In the genomic region with DNA sequence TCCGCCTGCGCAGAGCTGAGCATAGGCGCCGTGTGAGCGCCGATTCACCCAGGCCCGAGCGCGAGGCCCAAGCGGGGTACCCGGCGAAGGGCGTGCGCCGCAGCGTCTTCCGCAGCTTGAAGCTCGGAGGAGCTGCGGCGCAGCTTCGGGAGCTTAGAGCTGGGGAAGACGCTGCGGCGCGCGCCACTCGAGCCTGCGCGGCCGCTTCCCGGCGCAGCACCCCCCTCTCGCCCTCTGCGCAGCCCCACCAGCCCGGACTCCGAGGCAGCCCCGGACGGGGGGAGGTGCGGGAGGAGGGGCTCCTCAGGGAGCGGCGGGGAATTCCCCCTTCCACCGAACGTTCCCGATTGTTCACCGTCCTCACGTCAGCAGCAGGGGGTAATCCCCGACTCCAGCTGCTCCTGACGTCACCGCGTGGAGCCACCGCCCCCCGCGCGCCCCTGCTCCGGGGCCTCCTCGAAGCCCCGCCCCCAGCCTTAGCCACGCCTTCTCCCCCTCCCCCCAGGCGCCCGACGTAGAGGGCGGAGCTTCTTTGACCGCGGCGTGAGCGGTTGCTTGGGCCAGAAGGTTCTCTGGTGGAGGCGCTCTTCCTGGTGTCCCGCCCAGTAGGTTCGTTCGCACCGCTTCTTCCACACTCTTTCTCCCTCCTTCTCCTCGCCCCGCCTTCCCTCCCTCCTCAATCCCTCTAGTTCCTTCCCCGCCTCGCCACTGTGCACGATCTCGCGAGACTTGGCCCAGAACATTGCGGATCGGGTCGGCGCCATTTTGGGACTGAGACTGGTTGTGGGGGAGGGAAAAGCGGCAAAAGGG, we compare ENCODE assay signal across 1 cellular context.
A peak's percentile ranks its signal among the peaks of the same experiment; 100 is the strongest.
TF ChIP-seq lines count a peak whose summit lies in the region.

A gene with protein sequence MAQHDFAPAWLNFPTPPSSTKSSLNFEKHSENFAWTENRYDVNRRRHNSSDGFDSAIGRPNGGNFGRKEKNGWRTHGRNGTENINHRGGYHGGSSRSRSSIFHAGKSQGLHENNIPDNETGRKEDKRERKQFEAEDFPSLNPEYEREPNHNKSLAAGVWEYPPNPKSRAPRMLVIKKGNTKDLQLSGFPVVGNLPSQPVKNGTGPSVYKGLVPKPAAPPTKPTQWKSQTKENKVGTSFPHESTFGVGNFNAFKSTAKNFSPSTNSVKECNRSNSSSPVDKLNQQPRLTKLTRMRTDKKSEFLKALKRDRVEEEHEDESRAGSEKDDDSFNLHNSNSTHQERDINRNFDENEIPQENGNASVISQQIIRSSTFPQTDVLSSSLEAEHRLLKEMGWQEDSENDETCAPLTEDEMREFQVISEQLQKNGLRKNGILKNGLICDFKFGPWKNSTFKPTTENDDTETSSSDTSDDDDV (plus strand): TSS at position 742 of the 810 bp plus-strand sequence. CDS start 40,072 bp downstream, outside the sequence.

TF ChIP-seq in HepG2, 621 proteins besides CTCF, POLR2A, EP300 and RAD21 (continued from another document and continues in another):
- TF ChIP-seq CEBPZ (IDR thresholded peaks at IDR 0.05; ENCODE audit: low read length) (no peak), ZNF274 (CRISPR knock-in tag; IDR thresholded peaks at IDR 0.05) (peak; percentile 78), ZNF407 (CRISPR knock-in tag; IDR thresholded peaks at IDR 0.05; ENCODE audit: not compliant biosample characterization) (no peak), SNRNP70 (IDR thresholded peaks at IDR 0.05; ENCODE audit: low read depth, low read length) (no peak), MZF1 (CRISPR knock-in tag; IDR thresholded peaks at IDR 0.05; ENCODE audit: borderline replicate concordance) (no peak), ZNF644 (CRISPR knock-in tag; IDR thresholded peaks at IDR 0.05; ENCODE audit: low read depth) (no peak; the same call in 1 of the 2 replicates), MBNL3 (CRISPR knock-in tag; conservative IDR thresholded peaks at IDR 0.05) (no peak), RBM39 (IDR thresholded peaks at IDR 0.05; ENCODE audit: low read depth, low read length, poor library complexity, severe bottlenecking) (no peak), HNF4A (CRISPR knock-in tag; IDR thresholded peaks at IDR 0.05) (peak; percentile 34; the same call in 1 of the 2 replicates), POLR2AphosphoS2 (IDR thresholded peaks at IDR 0.05; ENCODE audit: low read depth, low read length) (no peak), NCOR1 (IDR thresholded peaks at IDR 0.05; ENCODE audit: borderline replicate concordance, low read length) (peak; percentile 1; the same call in 1 of the 2 replicates), ZNF331 (CRISPR knock-in tag; IDR thresholded peaks at IDR 0.05) (peak; percentile 31; the same call in 1 of the 2 replicates), ZNF556 (CRISPR knock-in tag; IDR thresholded peaks at IDR 0.05; ENCODE audit: borderline replicate concordance) (no peak; the same call in 1 of the 2 replicates), AGO2 (optimal IDR thresholded peaks at IDR 0.05; ENCODE audit: low read depth, low read length) (no peak), RFXAP (CRISPR knock-in tag; IDR thresholded peaks at IDR 0.05; ENCODE audit: borderline replicate concordance) (peak; percentile 57; the same call in 1 of the 2 replicates), ZNF124 (CRISPR knock-in tag; IDR thresholded peaks at IDR 0.05) (no peak), MED1 (CRISPR knock-in tag; IDR thresholded peaks at IDR 0.05) (peak; percentile 67), ZNF629 (CRISPR knock-in tag; conservative IDR thresholded peaks at IDR 0.05) (no peak), ASH2L (IDR thresholded peaks at IDR 0.05; ENCODE audit: insufficient read length, low read depth, low read length) (no peak), GABPB1 (CRISPR knock-in tag; IDR thresholded peaks at IDR 0.05) (peak; percentile 74; the same call in 1 of the 2 replicates), NFKBIZ (CRISPR knock-in tag; IDR thresholded peaks at IDR 0.05) (peak; percentile 29; the same call in 1 of the 2 replicates), ZNF24 (IDR thresholded peaks at IDR 0.05) (no peak), ZBTB37 (CRISPR knock-in tag; IDR thresholded peaks at IDR 0.05) (no peak), ZSCAN29 (CRISPR knock-in tag; conservative IDR thresholded peaks at IDR 0.05) (no peak), ZNF749 (CRISPR knock-in tag; IDR thresholded peaks at IDR 0.05; ENCODE audit: borderline replicate concordance) (0 out of 2 replicates have a peak, but pooled peaks have one; percentile 64)
- TF ChIP-seq, protein P1, sequence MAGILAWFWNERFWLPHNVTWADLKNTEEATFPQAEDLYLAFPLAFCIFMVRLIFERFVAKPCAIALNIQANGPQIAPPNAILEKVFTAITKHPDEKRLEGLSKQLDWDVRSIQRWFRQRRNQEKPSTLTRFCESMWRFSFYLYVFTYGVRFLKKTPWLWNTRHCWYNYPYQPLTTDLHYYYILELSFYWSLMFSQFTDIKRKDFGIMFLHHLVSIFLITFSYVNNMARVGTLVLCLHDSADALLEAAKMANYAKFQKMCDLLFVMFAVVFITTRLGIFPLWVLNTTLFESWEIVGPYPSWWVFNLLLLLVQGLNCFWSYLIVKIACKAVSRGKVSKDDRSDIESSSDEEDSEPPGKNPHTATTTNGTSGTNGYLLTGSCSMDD (CRISPR knock-in tag; IDR thresholded peaks at IDR 0.05) = no peak
- TF ChIP-seq, protein P2, sequence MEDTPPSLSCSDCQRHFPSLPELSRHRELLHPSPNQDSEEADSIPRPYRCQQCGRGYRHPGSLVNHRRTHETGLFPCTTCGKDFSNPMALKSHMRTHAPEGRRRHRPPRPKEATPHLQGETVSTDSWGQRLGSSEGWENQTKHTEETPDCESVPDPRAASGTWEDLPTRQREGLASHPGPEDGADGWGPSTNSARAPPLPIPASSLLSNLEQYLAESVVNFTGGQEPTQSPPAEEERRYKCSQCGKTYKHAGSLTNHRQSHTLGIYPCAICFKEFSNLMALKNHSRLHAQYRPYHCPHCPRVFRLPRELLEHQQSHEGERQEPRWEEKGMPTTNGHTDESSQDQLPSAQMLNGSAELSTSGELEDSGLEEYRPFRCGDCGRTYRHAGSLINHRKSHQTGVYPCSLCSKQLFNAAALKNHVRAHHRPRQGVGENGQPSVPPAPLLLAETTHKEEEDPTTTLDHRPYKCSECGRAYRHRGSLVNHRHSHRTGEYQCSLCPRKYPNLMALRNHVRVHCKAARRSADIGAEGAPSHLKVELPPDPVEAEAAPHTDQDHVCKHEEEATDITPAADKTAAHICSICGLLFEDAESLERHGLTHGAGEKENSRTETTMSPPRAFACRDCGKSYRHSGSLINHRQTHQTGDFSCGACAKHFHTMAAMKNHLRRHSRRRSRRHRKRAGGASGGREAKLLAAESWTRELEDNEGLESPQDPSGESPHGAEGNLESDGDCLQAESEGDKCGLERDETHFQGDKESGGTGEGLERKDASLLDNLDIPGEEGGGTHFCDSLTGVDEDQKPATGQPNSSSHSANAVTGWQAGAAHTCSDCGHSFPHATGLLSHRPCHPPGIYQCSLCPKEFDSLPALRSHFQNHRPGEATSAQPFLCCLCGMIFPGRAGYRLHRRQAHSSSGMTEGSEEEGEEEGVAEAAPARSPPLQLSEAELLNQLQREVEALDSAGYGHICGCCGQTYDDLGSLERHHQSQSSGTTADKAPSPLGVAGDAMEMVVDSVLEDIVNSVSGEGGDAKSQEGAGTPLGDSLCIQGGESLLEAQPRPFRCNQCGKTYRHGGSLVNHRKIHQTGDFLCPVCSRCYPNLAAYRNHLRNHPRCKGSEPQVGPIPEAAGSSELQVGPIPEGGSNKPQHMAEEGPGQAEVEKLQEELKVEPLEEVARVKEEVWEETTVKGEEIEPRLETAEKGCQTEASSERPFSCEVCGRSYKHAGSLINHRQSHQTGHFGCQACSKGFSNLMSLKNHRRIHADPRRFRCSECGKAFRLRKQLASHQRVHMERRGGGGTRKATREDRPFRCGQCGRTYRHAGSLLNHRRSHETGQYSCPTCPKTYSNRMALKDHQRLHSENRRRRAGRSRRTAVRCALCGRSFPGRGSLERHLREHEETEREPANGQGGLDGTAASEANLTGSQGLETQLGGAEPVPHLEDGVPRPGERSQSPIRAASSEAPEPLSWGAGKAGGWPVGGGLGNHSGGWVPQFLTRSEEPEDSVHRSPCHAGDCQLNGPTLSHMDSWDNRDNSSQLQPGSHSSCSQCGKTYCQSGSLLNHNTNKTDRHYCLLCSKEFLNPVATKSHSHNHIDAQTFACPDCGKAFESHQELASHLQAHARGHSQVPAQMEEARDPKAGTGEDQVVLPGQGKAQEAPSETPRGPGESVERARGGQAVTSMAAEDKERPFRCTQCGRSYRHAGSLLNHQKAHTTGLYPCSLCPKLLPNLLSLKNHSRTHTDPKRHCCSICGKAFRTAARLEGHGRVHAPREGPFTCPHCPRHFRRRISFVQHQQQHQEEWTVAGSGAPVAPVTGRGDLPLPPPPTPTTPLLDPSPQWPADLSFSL (CRISPR knock-in tag; IDR thresholded peaks at IDR 0.05) = no peak
